Comparison of ENCODE assay signal across 1 cellular context in the genomic region with DNA sequence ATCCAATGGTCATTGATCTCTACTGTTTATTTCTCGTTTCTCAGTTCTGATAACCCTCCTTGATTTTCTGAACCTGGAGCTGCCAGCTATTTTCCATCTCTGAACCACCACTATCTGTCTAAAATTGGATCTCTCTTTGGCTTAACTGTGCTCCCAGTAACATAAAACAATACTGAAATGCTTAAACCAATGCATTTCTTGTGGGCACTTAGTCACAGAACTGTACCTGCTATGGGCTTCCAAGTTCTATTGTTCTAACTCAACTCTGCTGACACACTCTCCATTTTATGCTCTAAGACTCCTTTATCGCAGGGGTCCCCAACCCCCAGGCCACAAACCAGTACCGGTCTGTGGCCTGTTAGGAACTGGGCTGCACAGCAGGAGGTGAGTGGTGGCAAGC.
TF ChIP-seq lines count a peak whose summit lies in the region.

No MANE protein-coding gene starts in this region.

TF ChIP-seq in SK-N-SH, 30 proteins besides CTCF, POLR2A, EP300 and RAD21 (continued from another document):
- TF ChIP-seq, protein P1, sequence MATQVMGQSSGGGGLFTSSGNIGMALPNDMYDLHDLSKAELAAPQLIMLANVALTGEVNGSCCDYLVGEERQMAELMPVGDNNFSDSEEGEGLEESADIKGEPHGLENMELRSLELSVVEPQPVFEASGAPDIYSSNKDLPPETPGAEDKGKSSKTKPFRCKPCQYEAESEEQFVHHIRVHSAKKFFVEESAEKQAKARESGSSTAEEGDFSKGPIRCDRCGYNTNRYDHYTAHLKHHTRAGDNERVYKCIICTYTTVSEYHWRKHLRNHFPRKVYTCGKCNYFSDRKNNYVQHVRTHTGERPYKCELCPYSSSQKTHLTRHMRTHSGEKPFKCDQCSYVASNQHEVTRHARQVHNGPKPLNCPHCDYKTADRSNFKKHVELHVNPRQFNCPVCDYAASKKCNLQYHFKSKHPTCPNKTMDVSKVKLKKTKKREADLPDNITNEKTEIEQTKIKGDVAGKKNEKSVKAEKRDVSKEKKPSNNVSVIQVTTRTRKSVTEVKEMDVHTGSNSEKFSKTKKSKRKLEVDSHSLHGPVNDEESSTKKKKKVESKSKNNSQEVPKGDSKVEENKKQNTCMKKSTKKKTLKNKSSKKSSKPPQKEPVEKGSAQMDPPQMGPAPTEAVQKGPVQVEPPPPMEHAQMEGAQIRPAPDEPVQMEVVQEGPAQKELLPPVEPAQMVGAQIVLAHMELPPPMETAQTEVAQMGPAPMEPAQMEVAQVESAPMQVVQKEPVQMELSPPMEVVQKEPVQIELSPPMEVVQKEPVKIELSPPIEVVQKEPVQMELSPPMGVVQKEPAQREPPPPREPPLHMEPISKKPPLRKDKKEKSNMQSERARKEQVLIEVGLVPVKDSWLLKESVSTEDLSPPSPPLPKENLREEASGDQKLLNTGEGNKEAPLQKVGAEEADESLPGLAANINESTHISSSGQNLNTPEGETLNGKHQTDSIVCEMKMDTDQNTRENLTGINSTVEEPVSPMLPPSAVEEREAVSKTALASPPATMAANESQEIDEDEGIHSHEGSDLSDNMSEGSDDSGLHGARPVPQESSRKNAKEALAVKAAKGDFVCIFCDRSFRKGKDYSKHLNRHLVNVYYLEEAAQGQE (IDR thresholded peaks at IDR 0.05; ENCODE audit: low read depth, low read length): no peak
- no peak for TF ChIP-seq MEF2A (IDR thresholded peaks at IDR 0.05; ENCODE audit: borderline replicate concordance, low read depth)
- TF ChIP-seq NFIC (IDR thresholded peaks at IDR 0.05; ENCODE audit: borderline replicate concordance): no peak
- TF ChIP-seq RCOR1 (IDR thresholded peaks at IDR 0.05; ENCODE audit: low read length): no peak
- no peak for TF ChIP-seq FOXJ3 (CRISPR knock-in tag; IDR thresholded peaks at IDR 0.05)
- TF ChIP-seq FOSL2 (IDR thresholded peaks at IDR 0.05; ENCODE audit: borderline replicate concordance, low read depth): no peak
- TF ChIP-seq, protein P2, sequence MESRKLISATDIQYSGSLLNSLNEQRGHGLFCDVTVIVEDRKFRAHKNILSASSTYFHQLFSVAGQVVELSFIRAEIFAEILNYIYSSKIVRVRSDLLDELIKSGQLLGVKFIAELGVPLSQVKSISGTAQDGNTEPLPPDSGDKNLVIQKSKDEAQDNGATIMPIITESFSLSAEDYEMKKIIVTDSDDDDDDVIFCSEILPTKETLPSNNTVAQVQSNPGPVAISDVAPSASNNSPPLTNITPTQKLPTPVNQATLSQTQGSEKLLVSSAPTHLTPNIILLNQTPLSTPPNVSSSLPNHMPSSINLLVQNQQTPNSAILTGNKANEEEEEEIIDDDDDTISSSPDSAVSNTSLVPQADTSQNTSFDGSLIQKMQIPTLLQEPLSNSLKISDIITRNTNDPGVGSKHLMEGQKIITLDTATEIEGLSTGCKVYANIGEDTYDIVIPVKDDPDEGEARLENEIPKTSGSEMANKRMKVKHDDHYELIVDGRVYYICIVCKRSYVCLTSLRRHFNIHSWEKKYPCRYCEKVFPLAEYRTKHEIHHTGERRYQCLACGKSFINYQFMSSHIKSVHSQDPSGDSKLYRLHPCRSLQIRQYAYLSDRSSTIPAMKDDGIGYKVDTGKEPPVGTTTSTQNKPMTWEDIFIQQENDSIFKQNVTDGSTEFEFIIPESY (IDR thresholded peaks at IDR 0.05; ENCODE audit: borderline replicate concordance, low read depth): no peak
- TF ChIP-seq GATA2 (CRISPR knock-in tag; IDR thresholded peaks at IDR 0.05): no peak
- TF ChIP-seq, protein P3, sequence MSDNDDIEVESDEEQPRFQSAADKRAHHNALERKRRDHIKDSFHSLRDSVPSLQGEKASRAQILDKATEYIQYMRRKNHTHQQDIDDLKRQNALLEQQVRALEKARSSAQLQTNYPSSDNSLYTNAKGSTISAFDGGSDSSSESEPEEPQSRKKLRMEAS (IDR thresholded peaks at IDR 0.05; ENCODE audit: low read depth): no peak
- TF ChIP-seq, protein P4, sequence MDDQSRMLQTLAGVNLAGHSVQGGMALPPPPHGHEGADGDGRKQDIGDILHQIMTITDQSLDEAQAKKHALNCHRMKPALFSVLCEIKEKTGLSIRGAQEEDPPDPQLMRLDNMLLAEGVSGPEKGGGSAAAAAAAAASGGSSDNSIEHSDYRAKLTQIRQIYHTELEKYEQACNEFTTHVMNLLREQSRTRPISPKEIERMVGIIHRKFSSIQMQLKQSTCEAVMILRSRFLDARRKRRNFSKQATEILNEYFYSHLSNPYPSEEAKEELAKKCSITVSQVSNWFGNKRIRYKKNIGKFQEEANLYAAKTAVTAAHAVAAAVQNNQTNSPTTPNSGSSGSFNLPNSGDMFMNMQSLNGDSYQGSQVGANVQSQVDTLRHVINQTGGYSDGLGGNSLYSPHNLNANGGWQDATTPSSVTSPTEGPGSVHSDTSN (IDR thresholded peaks at IDR 0.05): no peak
- no peak for TF ChIP-seq EZH2phosphoT487 (IDR thresholded peaks at IDR 0.05; ENCODE audit: borderline replicate concordance, low read depth)
- TF ChIP-seq USF2 (IDR thresholded peaks at IDR 0.05; ENCODE audit: borderline replicate concordance, low read depth, low read length): no peak
